Comparison of ENCODE assay signal across 30 cellular contexts in the genomic region with DNA sequence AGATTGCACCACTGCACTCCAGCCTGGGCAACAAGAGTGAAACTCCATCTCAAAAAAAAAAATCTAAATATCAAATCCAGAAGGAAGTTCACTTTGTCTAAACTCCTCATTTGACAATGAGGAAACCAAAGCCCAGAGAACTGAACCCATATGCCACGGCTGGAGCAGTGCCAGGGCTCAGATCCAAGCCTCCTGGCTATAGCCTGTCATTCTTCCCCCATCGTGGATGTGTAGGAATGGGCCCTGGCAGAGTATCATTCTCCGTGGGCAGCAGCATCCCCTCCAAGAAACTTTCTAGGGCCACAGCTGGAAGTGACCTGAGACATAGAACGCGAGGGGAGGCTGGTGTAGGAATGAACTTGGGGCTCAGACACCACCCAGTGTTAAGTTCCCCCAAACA. TPM values are rescaled to one million over a fixed set of nuclear protein-coding genes. Genes with fewer than 3 reads are reported as not detected.
DNase-seq lines count a peak whose midpoint lies in the region; ATAC-seq and TF ChIP-seq lines count a peak whose summit lies in the region.
"Had no signal": no experiment of that assay in that cellular context is flagged by ENCODE, and none has a peak within 500 bp of the region (broad histone marks: within the 10 kb centered on the region; RNA-seq: fewer than 3 reads in every experiment).

No MANE protein-coding gene starts in this region.

- TF ChIP-seq CTCF in fibroblast of the aortic adventitia (IDR thresholded peaks at IDR 0.05; ENCODE audit: insufficient read depth, low read length): no peak

- ATAC-seq in SK-N-SH treated with all-trans-retinoic acid at 6 μM for 48 hours (peak; percentile 8; the same call in 1 of the 3 replicates), HG03108 (IDR thresholded peaks at IDR 0.05; ENCODE audit: unreplicated experiment) (no peak), HG03432 (IDR thresholded peaks at IDR 0.05; ENCODE audit: unreplicated experiment) (no peak)
- ATAC-seq: gastroesophageal sphincter, K562, left lung had no signal

- H3K4me3 ChIP-seq in fibroblast of the aortic adventitia (ENCODE audit: low read depth, low read length): no peak overlapping the region
- H3K4me3 ChIP-seq: BLaER1, esophagus muscularis mucosa, gastroesophageal sphincter, hepatocyte, K562, left lung, thoracic aorta had no signal

- DNase-seq in AG20443 (ENCODE audit: low spot score): peak; percentile 8
- peak; percentile 72 for DNase-seq in G401 (ENCODE audit: low spot score)
- DNase-seq in fibroblast of the aortic adventitia (ENCODE audit: low read depth): peak; percentile 28
- DNase-seq in NCI-H1092 treated with DMSO at 0.1 percent for 48 hours (lab: John Stamatoyannopoulos, UW): no peak
- no peak for DNase-seq in activated CD8-positive, alpha-beta memory T cell treated with anti-CD3 and anti-CD28 coated beads, Interleukin-2, amount 50 U/mL, for 4 hours
- DNase-seq: activated CD4-positive, alpha-beta memory T cell treated with anti-CD3 and anti-CD28 coated beads for 36 hours; activated CD4-positive, CD25-positive, alpha-beta regulatory T cell treated with anti-CD3 and anti-CD28 coated beads, Interleukin-2, amount 50 U/mL, for 72 hours; activated CD8-positive, alpha-beta memory T cell treated with anti-CD3 and anti-CD28 coated beads, Interleukin-2, amount 50 U/mL, for 48 hours; cortex of kidney; DMS79 treated with DMSO at 0.1 percent for 48 hours; HCEC 1CT; left lung; mesendoderm; NCI-H1436; NCI-H524 treated with DMSO at 0.1 percent for 48 hours; RPMI8226; stimulated activated CD4-positive, alpha-beta T cell treated with anti-CD3 and anti-CD28 coated beads, Interleukin-15, amount 100 ng/mL, for 24 hours; stimulated activated naive CD4-positive, alpha-beta T cell had no signal

- in situ Hi-C loops in G401 (cut with HindIII; ENCODE audit: low sequenced_read_pairs): no loop called here

TF ChIP-seq in SK-N-SH treated with all-trans-retinoic acid at 6 μM for 48 hours, 23 proteins besides CTCF, POLR2A, EP300 and RAD21:
- TF ChIP-seq, protein P1, sequence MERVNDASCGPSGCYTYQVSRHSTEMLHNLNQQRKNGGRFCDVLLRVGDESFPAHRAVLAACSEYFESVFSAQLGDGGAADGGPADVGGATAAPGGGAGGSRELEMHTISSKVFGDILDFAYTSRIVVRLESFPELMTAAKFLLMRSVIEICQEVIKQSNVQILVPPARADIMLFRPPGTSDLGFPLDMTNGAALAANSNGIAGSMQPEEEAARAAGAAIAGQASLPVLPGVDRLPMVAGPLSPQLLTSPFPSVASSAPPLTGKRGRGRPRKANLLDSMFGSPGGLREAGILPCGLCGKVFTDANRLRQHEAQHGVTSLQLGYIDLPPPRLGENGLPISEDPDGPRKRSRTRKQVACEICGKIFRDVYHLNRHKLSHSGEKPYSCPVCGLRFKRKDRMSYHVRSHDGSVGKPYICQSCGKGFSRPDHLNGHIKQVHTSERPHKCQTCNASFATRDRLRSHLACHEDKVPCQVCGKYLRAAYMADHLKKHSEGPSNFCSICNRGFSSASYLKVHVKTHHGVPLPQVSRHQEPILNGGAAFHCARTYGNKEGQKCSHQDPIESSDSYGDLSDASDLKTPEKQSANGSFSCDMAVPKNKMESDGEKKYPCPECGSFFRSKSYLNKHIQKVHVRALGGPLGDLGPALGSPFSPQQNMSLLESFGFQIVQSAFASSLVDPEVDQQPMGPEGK (CRISPR knock-in tag; IDR thresholded peaks at IDR 0.05; ENCODE audit: borderline replicate concordance): no peak
- TF ChIP-seq PPARA (CRISPR knock-in tag; IDR thresholded peaks at IDR 0.05; ENCODE audit: borderline replicate concordance) (no peak), TOX (CRISPR knock-in tag; IDR thresholded peaks at IDR 0.05; ENCODE audit: borderline replicate concordance) (no peak), SNAI2 (CRISPR knock-in tag; IDR thresholded peaks at IDR 0.05) (no peak), TCF4 (CRISPR knock-in tag; IDR thresholded peaks at IDR 0.05; ENCODE audit: borderline replicate concordance) (no peak), CSDC2 (CRISPR knock-in tag; IDR thresholded peaks at IDR 0.05) (no peak), ZFP3 (CRISPR knock-in tag; IDR thresholded peaks at IDR 0.05) (no peak), ZC3H10 (CRISPR knock-in tag; IDR thresholded peaks at IDR 0.05) (no peak), RARB (CRISPR knock-in tag; IDR thresholded peaks at IDR 0.05) (no peak), ZFP30 (CRISPR knock-in tag; IDR thresholded peaks at IDR 0.05) (no peak), ESRRG (CRISPR knock-in tag; IDR thresholded peaks at IDR 0.05) (no peak), ZNF70 (CRISPR knock-in tag; IDR thresholded peaks at IDR 0.05) (no peak), ISL1 (CRISPR knock-in tag; IDR thresholded peaks at IDR 0.05) (no peak), ARNTL (CRISPR knock-in tag; IDR thresholded peaks at IDR 0.05; ENCODE audit: borderline replicate concordance, low read depth) (no peak), BACH2 (CRISPR knock-in tag; IDR thresholded peaks at IDR 0.05; ENCODE audit: borderline replicate concordance) (no peak), OSR1 (CRISPR knock-in tag; IDR thresholded peaks at IDR 0.05) (no peak), CSRNP3 (CRISPR knock-in tag; IDR thresholded peaks at IDR 0.05) (no peak)
- TF ChIP-seq, protein P2, sequence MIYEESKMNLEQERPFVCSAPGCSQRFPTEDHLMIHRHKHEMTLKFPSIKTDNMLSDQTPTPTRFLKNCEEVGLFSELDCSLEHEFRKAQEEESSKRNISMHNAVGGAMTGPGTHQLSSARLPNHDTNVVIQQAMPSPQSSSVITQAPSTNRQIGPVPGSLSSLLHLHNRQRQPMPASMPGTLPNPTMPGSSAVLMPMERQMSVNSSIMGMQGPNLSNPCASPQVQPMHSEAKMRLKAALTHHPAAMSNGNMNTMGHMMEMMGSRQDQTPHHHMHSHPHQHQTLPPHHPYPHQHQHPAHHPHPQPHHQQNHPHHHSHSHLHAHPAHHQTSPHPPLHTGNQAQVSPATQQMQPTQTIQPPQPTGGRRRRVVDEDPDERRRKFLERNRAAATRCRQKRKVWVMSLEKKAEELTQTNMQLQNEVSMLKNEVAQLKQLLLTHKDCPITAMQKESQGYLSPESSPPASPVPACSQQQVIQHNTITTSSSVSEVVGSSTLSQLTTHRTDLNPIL (CRISPR knock-in tag; IDR thresholded peaks at IDR 0.05; ENCODE audit: low read depth): no peak
- TF ChIP-seq, protein P3, sequence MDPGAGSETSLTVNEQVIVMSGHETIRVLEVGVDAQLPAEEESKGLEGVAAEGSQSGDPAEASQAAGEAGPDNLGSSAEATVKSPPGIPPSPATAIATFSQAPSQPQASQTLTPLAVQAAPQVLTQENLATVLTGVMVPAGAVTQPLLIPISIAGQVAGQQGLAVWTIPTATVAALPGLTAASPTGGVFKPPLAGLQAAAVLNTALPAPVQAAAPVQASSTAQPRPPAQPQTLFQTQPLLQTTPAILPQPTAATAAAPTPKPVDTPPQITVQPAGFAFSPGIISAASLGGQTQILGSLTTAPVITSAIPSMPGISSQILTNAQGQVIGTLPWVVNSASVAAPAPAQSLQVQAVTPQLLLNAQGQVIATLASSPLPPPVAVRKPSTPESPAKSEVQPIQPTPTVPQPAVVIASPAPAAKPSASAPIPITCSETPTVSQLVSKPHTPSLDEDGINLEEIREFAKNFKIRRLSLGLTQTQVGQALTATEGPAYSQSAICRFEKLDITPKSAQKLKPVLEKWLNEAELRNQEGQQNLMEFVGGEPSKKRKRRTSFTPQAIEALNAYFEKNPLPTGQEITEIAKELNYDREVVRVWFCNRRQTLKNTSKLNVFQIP (CRISPR knock-in tag; IDR thresholded peaks at IDR 0.05; ENCODE audit: borderline replicate concordance, low read depth): no peak

RNA-seq across cellular contexts. Expression of gene CAPN9, which starts 47.2 kb away (rescaled TPM):
- total RNA-seq in G401 (2014; rRNA removed; shearing (Covaris generic)): 0.20 TPM in 1 of 2 replicates, not detected in the other
- total RNA-seq in fibroblast of the aortic adventitia (ENCODE audit: low replicate concordance): not detected in 2 replicates
- total RNA-seq: A673; activated CD4-positive, alpha-beta memory T cell treated with anti-CD3 and anti-CD28 coated beads for 36 hours; esophagus muscularis mucosa; K562; pulmonary artery endothelial cell; SK-MEL-5 had no signal

Comparison
In these comparisons a context has a peak if more than half of its experiments do, and no peak if none do; other contexts are left out.
1. DNase-seq: peak in AG20443 (single experiment), G401 (single experiment) and fibroblast of the aortic adventitia (single experiment); none in NCI-H1092 treated with DMSO at 0.1 percent for 48 hours (single experiment) and activated CD8-positive, alpha-beta memory T cell treated with anti-CD3 and anti-CD28 coated beads, Interleukin-2, amount 50 U/mL, for 4 hours (single experiment).